7 cellular contexts compared by ENCODE assay signal in genomic region chr7:73318656-73319204, GRCh38. TPM values are rescaled to one million over a fixed set of nuclear protein-coding genes. Genes with fewer than 3 reads are reported as not detected.
"Had no signal": no experiment of that assay in that cellular context is flagged by ENCODE, and none has a peak within 500 bp of the region (broad histone marks: within the 10 kb centered on the region; RNA-seq: fewer than 3 reads in every experiment).

No MANE protein-coding gene starts in this region.

RNA-seq across cellular contexts. Expression of gene TRIM50, which starts 9.2 kb away (rescaled TPM):
- total RNA-seq: HT-29, IMR-90, M059J, RPMI7951, SJCRH30 had no signal
- polyA plus RNA-seq: IMR-90 had no signal

RNA-seq across cellular contexts. Expression of gene FKBP6, which starts 9.2 kb away (rescaled TPM):
- total RNA-seq: HT-29, IMR-90, M059J, Peyer's patch, Right ventricle myocardium inferior, RPMI7951, SJCRH30 had no signal
- polyA plus RNA-seq: IMR-90 had no signal
